Comparison of ENCODE assay signal across 9 cellular contexts in the genomic region with DNA sequence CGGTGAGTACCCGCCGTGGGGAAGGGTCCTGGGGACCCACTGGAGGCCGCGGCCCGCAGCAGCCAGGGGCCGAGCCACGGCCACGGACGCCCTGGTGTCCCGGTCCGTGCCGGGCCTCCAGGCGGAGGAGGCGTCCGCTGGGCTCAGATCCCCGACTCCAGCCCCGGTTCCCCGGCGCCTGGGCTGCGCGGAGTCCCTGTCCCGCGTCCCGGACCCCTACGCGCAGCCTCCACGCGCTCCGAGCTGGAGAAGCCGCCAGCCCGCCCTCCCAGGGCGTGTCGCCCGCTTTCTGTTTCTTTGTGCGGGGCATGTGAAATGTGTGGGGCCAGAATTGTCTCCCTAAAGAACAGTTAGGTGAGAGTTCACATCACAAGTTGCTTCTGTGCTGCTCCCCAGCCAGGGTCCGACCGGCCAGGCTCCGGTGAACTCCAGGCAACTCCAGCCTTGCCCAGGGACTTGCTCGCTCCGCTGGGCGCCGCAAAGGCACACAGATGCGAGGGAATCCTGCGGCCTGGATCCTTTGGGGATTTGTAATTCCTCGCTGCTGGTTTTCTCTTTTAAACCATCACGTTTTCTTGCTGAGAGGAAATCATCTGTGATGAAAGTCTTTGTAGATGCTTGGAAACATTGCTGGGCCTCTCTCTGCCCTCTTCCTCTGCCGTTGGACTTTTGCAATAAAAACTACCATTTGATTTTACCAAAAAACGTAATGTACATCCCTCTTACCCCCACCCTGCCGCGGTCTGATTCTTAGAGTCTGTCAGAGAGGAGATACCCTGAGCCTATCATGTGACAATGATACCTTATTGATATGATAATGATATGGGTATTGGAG. TPM values are rescaled to one million over a fixed set of nuclear protein-coding genes. Genes with fewer than 3 reads are reported as not detected.
DNase-seq lines count a peak whose midpoint lies in the region; ATAC-seq and TF ChIP-seq lines count a peak whose summit lies in the region.
"Had no signal": no experiment of that assay in that cellular context is flagged by ENCODE, and none has a peak within 500 bp of the region (broad histone marks: within the 10 kb centered on the region; RNA-seq: fewer than 3 reads in every experiment).

No MANE protein-coding gene starts in this region.

- H2AK5ac ChIP-seq in IMR-90 (ENCODE audit: low read depth, low read length) = peak overlapping the region; percentile 69

- peak overlapping the region; percentile 86 for H3K27ac ChIP-seq in CD8-positive, alpha-beta memory T cell (ENCODE audit: low read depth, low read length)
- H3K27ac ChIP-seq in IMR-90 (ENCODE audit: insufficient read depth, low read length) = peak overlapping the region; percentile 90

- peak overlapping the region; percentile 80 for H4K5ac ChIP-seq in IMR-90 (ENCODE audit: low read depth, low read length)

- H2AFZ ChIP-seq in IMR-90 (replicated peaks; ENCODE audit: low read length, poor library complexity) = peak overlapping the region; percentile 88

- no peaks in the 10 kb centered on the region for H3K36me3 ChIP-seq in CD8-positive, alpha-beta memory T cell (ENCODE audit: insufficient read depth, low read length)
- H3K36me3 ChIP-seq in IMR-90 (ENCODE audit: control insufficient read depth, insufficient read depth, low read length) = peaks cover 5% of the 10 kb centered on the region; the same call in 1 of the 2 replicates

- intact Hi-C loops in IMR-90 (cut with micrococcal nuclease) = loop anchor here (1.0 to 10.0 kb wide), 4 partner anchors 42 to 451 kb away; a partner anchor contains a TSS
- intact Hi-C loops in activated T-helper 1 cell treated with anti-CD3 and anti-CD28 coated beads, Interleukin-12 subunit alpha, Interleukin-12 subunit beta, Interleukin-2, Interleukin-4 antibody, amounts not matched to agents 30 ng/mL and 10 ng/mL and 1 ng/mL, durations not matched to agents 14 hours and 24 hours and 36 hours (cut with micrococcal nuclease) = loop anchor here (5.0 to 10.0 kb wide), 9 partner anchors 41 to 1436 kb away; a partner anchor contains a TSS

- CTCF ChIA-PET in CD8-positive, alpha-beta memory T cell (lab: Charles Lee) = no interaction called here
- CTCF ChIA-PET in IMR-90 (lab: Yijun Ruan, JAX) = no interaction called here

- peak overlapping the region; percentile 26; the same call in 2 of the 3 replicates for H2BK15ac ChIP-seq in IMR-90 (ENCODE audit: low read depth, low read length)

- H3K4me2 ChIP-seq in IMR-90 (ENCODE audit: low read depth, low read length) = peak overlapping the region; percentile 71

- peak; percentile 20 for ATAC-seq in GM21529 (IDR thresholded peaks at IDR 0.05; ENCODE audit: unreplicated experiment)
- ATAC-seq in IMR-90 (ENCODE audit: low read depth) = peak; percentile 8
- ATAC-seq in omental fat pad (ENCODE audit: low FRiP score) = peak; percentile 19

- peaks cover 4 to 39% of the 10 kb centered on the region in 2 experiments; a peak in 3 of 4 replicates for H3K79me1 ChIP-seq in IMR-90 (ENCODE audit: low read depth in 1 of 2, low read length in 2 of 2)

- TF ChIP-seq RAD21 in IMR-90 (IDR thresholded peaks at IDR 0.05; ENCODE audit: low read length) = no peak

- peak; percentile 21 to 58 (median 50) for DNase-seq in CD8-positive, alpha-beta memory T cell
- DNase-seq in IMR-90 (peak; percentile 31), fibroblast of villous mesenchyme (ENCODE audit: low read depth) (peak; percentile 53), omental fat pad (ENCODE audit: low spot score) (no peak), NCI-H128 (lab: John Stamatoyannopoulos, UW; ENCODE audit: unreplicated experiment) (no peak), RKO (ENCODE audit: low spot score) (no peak)
- peak; percentile 35 for DNase-seq in activated T-helper 1 cell treated with anti-CD3 and anti-CD28 coated beads, Interleukin-12 subunit alpha, Interleukin-12 subunit beta, Interleukin-2, Interleukin-4 antibody, amounts not matched to agents 30 ng/mL and 10 ng/mL and 1 ng/mL, durations not matched to agents 14 hours and 24 hours and 36 hours (ENCODE audit: low spot score)

- 0% methylated on average over 11 of the region's 51 CpGs; no CpG with 5 or more reads in 1 of the 2 experiments for WGBS in IMR-90 (ENCODE audit: extremely low coverage in 2 of 2, insufficient read length in 1 of 2), 2 experiments

- H2BK120ac ChIP-seq in IMR-90 (ENCODE audit: low read depth, low read length) = peak overlapping the region; percentile 74

- H3K4me1 ChIP-seq in CD8-positive, alpha-beta memory T cell (ENCODE audit: insufficient read depth, low read length) = peaks cover 50% of the 10 kb centered on the region
- peaks cover 19% of the 10 kb centered on the region for H3K4me1 ChIP-seq in IMR-90 (ENCODE audit: control insufficient read depth, insufficient read depth, low read length)

- H3K27me3 ChIP-seq in CD8-positive, alpha-beta memory T cell (ENCODE audit: insufficient read depth, low read length, poor library complexity, severe bottlenecking) = no peaks in the 10 kb centered on the region
- no peaks in the 10 kb centered on the region for H3K27me3 ChIP-seq in IMR-90 (ENCODE audit: control insufficient read depth, insufficient read depth, low read length)

- peaks cover 0 to 26% (median 5%) of the 10 kb centered on the region in 3 donors for H3K36me3 Mint-ChIP-seq in CD8-positive, alpha-beta memory T cell
- H3K36me3 Mint-ChIP-seq in activated T-helper 1 cell treated with anti-CD3 and anti-CD28 coated beads, Interleukin-12 subunit alpha, Interleukin-12 subunit beta, Interleukin-2, Interleukin-4 antibody, amounts not matched to agents 30 ng/mL and 10 ng/mL and 1 ng/mL, durations not matched to agents 14 hours and 24 hours and 36 hours (ENCODE audit: low read depth) = peaks cover 20% of the 10 kb centered on the region

- H2BK5ac ChIP-seq in IMR-90 (ENCODE audit: low read depth, low read length, poor library complexity, severe bottlenecking) = peak overlapping the region; percentile 90

- H3K27me3 Mint-ChIP-seq in CD8-positive, alpha-beta memory T cell = peaks cover 0 to 3% of the 10 kb centered on the region in 2 donors
- H3K27me3 Mint-ChIP-seq in activated T-helper 1 cell treated with anti-CD3 and anti-CD28 coated beads, Interleukin-12 subunit alpha, Interleukin-12 subunit beta, Interleukin-2, Interleukin-4 antibody, amounts not matched to agents 30 ng/mL and 10 ng/mL and 1 ng/mL, durations not matched to agents 14 hours and 24 hours and 36 hours (ENCODE audit: insufficient read depth) = no peaks in the 10 kb centered on the region

- in situ Hi-C loops in IMR-90 (cut with MboI; ENCODE audit: low sequenced_read_pairs) = no loop called here

- H3K9me3 ChIP-seq in CD8-positive, alpha-beta memory T cell (ENCODE audit: low read length) = no peaks in the 10 kb centered on the region
- H3K9me3 ChIP-seq in IMR-90 (ENCODE audit: control insufficient read depth, insufficient read depth, low read length) = no peaks in the 10 kb centered on the region

- POLR2A ChIA-PET in CD8-positive, alpha-beta memory T cell (lab: Charles Lee) = no interaction called here
- POLR2A ChIA-PET in IMR-90 (lab: Charles Lee; ENCODE audit: unreplicated experiment) = no interaction called here

- peak overlapping the region; percentile 95 for H3K56ac ChIP-seq in IMR-90 (ENCODE audit: extremely low read depth, insufficient read depth, low read length)

- no peaks in the 10 kb centered on the region for H3K9me3 Mint-ChIP-seq in CD8-positive, alpha-beta memory T cell
- H3K9me3 Mint-ChIP-seq in activated T-helper 1 cell treated with anti-CD3 and anti-CD28 coated beads, Interleukin-12 subunit alpha, Interleukin-12 subunit beta, Interleukin-2, Interleukin-4 antibody, amounts not matched to agents 30 ng/mL and 10 ng/mL and 1 ng/mL, durations not matched to agents 14 hours and 24 hours and 36 hours = no peaks in the 10 kb centered on the region

- H3K27ac Mint-ChIP-seq in CD8-positive, alpha-beta memory T cell = peak overlapping the region; percentile 88 to 100 (median 99)
- peak overlapping the region; percentile 98 for H3K27ac Mint-ChIP-seq in activated T-helper 1 cell treated with anti-CD3 and anti-CD28 coated beads, Interleukin-12 subunit alpha, Interleukin-12 subunit beta, Interleukin-2, Interleukin-4 antibody, amounts not matched to agents 30 ng/mL and 10 ng/mL and 1 ng/mL, durations not matched to agents 14 hours and 24 hours and 36 hours

- peaks cover 12% of the 10 kb centered on the region for H4K20me1 ChIP-seq in IMR-90 (ENCODE audit: insufficient read depth, low read length)

- H3K9me1 ChIP-seq in IMR-90 (ENCODE audit: insufficient read depth, low read length) = peaks cover 4% of the 10 kb centered on the region; the same call in 1 of the 2 replicates

- dilution Hi-C loops in IMR-90 (cut with HindIII; ENCODE audit: low sequenced_read_pairs, unreplicated experiment) = no loop called here

- peak overlapping the region; percentile 86 for H3K18ac ChIP-seq in IMR-90 (ENCODE audit: low read depth, low read length)

- H3K23ac ChIP-seq in IMR-90 (ENCODE audit: low read depth, low read length) = peak overlapping the region; percentile 85

- BruUV-seq in IMR-90 (replicated peaks; lab: Mats Ljungman, UMichigan) = no TSS peak

- peaks cover 52 to 58% (median 58%) of the 10 kb centered on the region in 3 donors for H3K4me1 Mint-ChIP-seq in CD8-positive, alpha-beta memory T cell
- H3K4me1 Mint-ChIP-seq in activated T-helper 1 cell treated with anti-CD3 and anti-CD28 coated beads, Interleukin-12 subunit alpha, Interleukin-12 subunit beta, Interleukin-2, Interleukin-4 antibody, amounts not matched to agents 30 ng/mL and 10 ng/mL and 1 ng/mL, durations not matched to agents 14 hours and 24 hours and 36 hours (ENCODE audit: low read depth) = peaks cover 55% of the 10 kb centered on the region

- H3K4ac ChIP-seq in IMR-90 (ENCODE audit: low read depth, low read length) = peak overlapping the region; percentile 89

- peak overlapping the region; percentile 93 to 99 (median 96) for H3K4me3 Mint-ChIP-seq in CD8-positive, alpha-beta memory T cell
- H3K4me3 Mint-ChIP-seq in activated T-helper 1 cell treated with anti-CD3 and anti-CD28 coated beads, Interleukin-12 subunit alpha, Interleukin-12 subunit beta, Interleukin-2, Interleukin-4 antibody, amounts not matched to agents 30 ng/mL and 10 ng/mL and 1 ng/mL, durations not matched to agents 14 hours and 24 hours and 36 hours = peak overlapping the region; percentile 99

- H4K91ac ChIP-seq in IMR-90 (ENCODE audit: insufficient read depth, low read depth, low read length) = peak overlapping the region; percentile 96

- no peak; the same call in 1 of the 2 replicates for TF ChIP-seq POLR2A in IMR-90 (IDR thresholded peaks at IDR 0.05; ENCODE audit: low read depth, low read length)

- no peak for TF ChIP-seq CTCF in IMR-90 (conservative IDR thresholded peaks at IDR 0.05; ENCODE audit: low read depth, low read length)
- no peak for TF ChIP-seq CTCF in fibroblast of villous mesenchyme (IDR thresholded peaks at IDR 0.05; ENCODE audit: insufficient read depth, low read depth, low read length)
- no peak for TF ChIP-seq CTCF in omental fat pad (IDR thresholded peaks at IDR 0.05)

- peak overlapping the region; percentile 78 to 94 for H4K8ac ChIP-seq in IMR-90 (ENCODE audit: low read depth in 2 of 2, low read length in 2 of 2)

- peak overlapping the region; percentile 88 for H3K9ac ChIP-seq in IMR-90 (ENCODE audit: low read depth, low read length)

- H2BK20ac ChIP-seq in IMR-90 (ENCODE audit: low read depth, low read length) = peak overlapping the region; percentile 79

- peak overlapping the region; percentile 86 for H2AK9ac ChIP-seq in IMR-90 (replicated peaks; ENCODE audit: low read depth, low read length, poor library complexity)

- peak overlapping the region; percentile 74 for H3K4me3 ChIP-seq in CD8-positive, alpha-beta memory T cell (ENCODE audit: low read length)
- peak overlapping the region; percentile 48 for H3K4me3 ChIP-seq in IMR-90 (ENCODE audit: insufficient read depth, low read depth, low read length)
- peak overlapping the region; percentile 73 for H3K4me3 ChIP-seq in fibroblast of villous mesenchyme (ENCODE audit: low read depth, low read length)

- peak overlapping the region; percentile 94 for H3K14ac ChIP-seq in IMR-90 (replicated peaks; ENCODE audit: low read depth, low read length)

RNA-seq across cellular contexts. Expression of a gene that starts 0.6 kb away (rescaled TPM):
- 100 to 1,000 TPM; 102 TPM for total RNA-seq in CD8-positive, alpha-beta memory T cell
- 226 TPM for polyA plus RNA-seq in CD8-positive, alpha-beta memory T cell
- total RNA-seq in IMR-90 (2012; rRNA removed) (53.4 and 53.6 TPM in 2 replicates), fibroblast of villous mesenchyme (161 TPM in 2 replicates), omental fat pad (100 to 1,000 TPM; 170 to 220 (median 171) TPM)
- 96.3 and 103 TPM in 2 replicates for polyA plus RNA-seq in IMR-90 (2012; rRNA removed)
- 65.7 and 153 TPM in 2 replicates for polyA plus RNA-seq in IMR-90 (2012; cell fraction: cytosol; rRNA removed)
- polyA plus RNA-seq in IMR-90 (2012; cell fraction: nucleus; rRNA removed; ENCODE audit: low replicate concordance) = 35.4 and 45.3 TPM in 2 replicates
- 125 and 130 TPM in 2 replicates for total RNA-seq in activated T-helper 1 cell treated with anti-CD3 and anti-CD28 coated beads, Interleukin-12 subunit alpha, Interleukin-12 subunit beta, Interleukin-2, Interleukin-4 antibody, amounts not matched to agents 30 ng/mL and 10 ng/mL and 1 ng/mL, durations not matched to agents 14 hours and 24 hours and 36 hours
- total RNA-seq: HT1080 had no signal

Comparison
In these comparisons a context has a peak if more than half of its experiments do, and no peak if none do; other contexts are left out.
1. DNase-seq: peak in CD8-positive, alpha-beta memory T cell (5 of 5), IMR-90 (single experiment), activated T-helper 1 cell treated with anti-CD3 and anti-CD28 coated beads, Interleukin-12 subunit alpha, Interleukin-12 subunit beta, Interleukin-2, Interleukin-4 antibody, amounts not matched to agents 30 ng/mL and 10 ng/mL and 1 ng/mL, durations not matched to agents 14 hours and 24 hours and 36 hours (single experiment) and fibroblast of villous mesenchyme (single experiment); none in omental fat pad (single experiment), NCI-H128 (single experiment) and RKO (single experiment).
2. Peak in every context shown above with its lines, with median percentiles within 50 percentile points of each other: H3K4me3 ChIP-seq and ATAC-seq.